11 cellular contexts compared by ENCODE assay signal in genomic region chr2:28422903-28423741, GRCh38. TPM values are rescaled to one million over a fixed set of nuclear protein-coding genes. Genes with fewer than 3 reads are reported as not detected.
DNase-seq lines count a peak whose midpoint lies in the region; ATAC-seq lines count a peak whose summit lies in the region.
"Had no signal": no experiment of that assay in that cellular context is flagged by ENCODE, and none has a peak within 500 bp of the region (broad histone marks: within the 10 kb centered on the region; RNA-seq: fewer than 3 reads in every experiment).

No MANE protein-coding gene starts in this region.

- H3K4me3 Mint-ChIP-seq in activated T-cell treated with anti-CD3 and anti-CD28 coated beads, Interleukin-2, amount 50 U/mL, for 4 hours, result peak overlapping the region; percentile 14
- peak overlapping the region; percentile 43 for H3K4me3 Mint-ChIP-seq in activated CD4-positive, alpha-beta memory T cell treated with anti-CD3 and anti-CD28 coated beads, Interleukin-2, amount 10 ng/mL, durations not matched to agents 7 days and 5 days
- peak overlapping the region; percentile 70 to 76 for H3K4me3 Mint-ChIP-seq in stimulated activated naive CD8-positive, alpha-beta T cell treated with anti-CD3 and anti-CD28 coated beads, Interleukin-15, amount 100 ng/mL, for 72 hours

- peak in 1 of 2 donors; percentile 9 for ATAC-seq in activated T-cell treated with anti-CD3 and anti-CD28 coated beads, Interleukin-2, amount 50 U/mL, for 4 hours
- ATAC-seq in left colon (peak; percentile 5), HG03159 (IDR thresholded peaks at IDR 0.05; ENCODE audit: unreplicated experiment) (no peak)
- ATAC-seq in stimulated activated naive CD8-positive, alpha-beta T cell treated with anti-CD3 and anti-CD28 coated beads, Interleukin-15, amount 100 ng/mL, for 72 hours, result peak; percentile 30

- no peaks in the 10 kb centered on the region for H3K9me3 Mint-ChIP-seq in activated T-cell treated with anti-CD3 and anti-CD28 coated beads, Interleukin-2, amount 50 U/mL, for 4 hours
- H3K9me3 Mint-ChIP-seq in activated CD4-positive, alpha-beta memory T cell treated with anti-CD3 and anti-CD28 coated beads, Interleukin-2, amount 10 ng/mL, durations not matched to agents 7 days and 5 days, result no peaks in the 10 kb centered on the region
- no peaks in the 10 kb centered on the region for H3K9me3 Mint-ChIP-seq in stimulated activated naive CD8-positive, alpha-beta T cell treated with anti-CD3 and anti-CD28 coated beads, Interleukin-15, amount 100 ng/mL, for 72 hours

- CTCF ChIA-PET in activated CD4-positive, alpha-beta memory T cell treated with anti-CD3 and anti-CD28 coated beads, Interleukin-2, amount 10 ng/mL, durations not matched to agents 7 days and 5 days (lab: Charles Lee), result no interaction called here

- POLR2A ChIA-PET in activated CD4-positive, alpha-beta memory T cell treated with anti-CD3 and anti-CD28 coated beads, Interleukin-2, amount 10 ng/mL, durations not matched to agents 7 days and 5 days (lab: Charles Lee), result interaction anchor here (0.9 to 3.6 kb wide), 5 partner anchors 9 to 461 kb away, joined by 3 to 29 read pairs (median 4); no protein-coding TSS in a partner anchor

- H3K27me3 Mint-ChIP-seq in activated T-cell treated with anti-CD3 and anti-CD28 coated beads, Interleukin-2, amount 50 U/mL, for 4 hours (ENCODE audit: low read depth), result no peaks in the 10 kb centered on the region
- H3K27me3 Mint-ChIP-seq in activated CD4-positive, alpha-beta memory T cell treated with anti-CD3 and anti-CD28 coated beads, Interleukin-2, amount 10 ng/mL, durations not matched to agents 7 days and 5 days, result no peaks in the 10 kb centered on the region
- no peaks in the 10 kb centered on the region for H3K27me3 Mint-ChIP-seq in stimulated activated naive CD8-positive, alpha-beta T cell treated with anti-CD3 and anti-CD28 coated beads, Interleukin-15, amount 100 ng/mL, for 72 hours

- H3K4me1 Mint-ChIP-seq in activated T-cell treated with anti-CD3 and anti-CD28 coated beads, Interleukin-2, amount 50 U/mL, for 4 hours (ENCODE audit: low read depth), result peaks cover 41% of the 10 kb centered on the region
- H3K4me1 Mint-ChIP-seq in activated CD4-positive, alpha-beta memory T cell treated with anti-CD3 and anti-CD28 coated beads, Interleukin-2, amount 10 ng/mL, durations not matched to agents 7 days and 5 days, result peaks cover 60% of the 10 kb centered on the region
- H3K4me1 Mint-ChIP-seq in stimulated activated naive CD8-positive, alpha-beta T cell treated with anti-CD3 and anti-CD28 coated beads, Interleukin-15, amount 100 ng/mL, for 72 hours, result peaks cover 83% of the 10 kb centered on the region

- DNase-seq in activated T-cell treated with anti-CD3 and anti-CD28 coated beads, Interleukin-2, amount 50 U/mL, for 4 hours, result no peak
- no peak for DNase-seq in activated T-cell treated with anti-CD3 and anti-CD28 coated beads, Interleukin-2, amount 50 U/mL, for 1 hour
- DNase-seq in activated CD4-positive, alpha-beta memory T cell treated with anti-CD3 and anti-CD28 coated beads, Interleukin-2, amount 10 ng/mL, durations not matched to agents 7 days and 5 days, result no peak
- DNase-seq in left colon (no peak), amygdala (lab: John Stamatoyannopoulos, UW) (no peak), SIG-M5 treated with dmso at 0.1 percent for 504 hours (lab: John Stamatoyannopoulos, UW; ENCODE audit: unreplicated experiment) (no peak)
- peak in 1 of 2 donors; percentile 35 for DNase-seq in stimulated activated naive CD8-positive, alpha-beta T cell treated with anti-CD3 and anti-CD28 coated beads, Interleukin-15, amount 100 ng/mL, for 72 hours
- DNase-seq: foreskin melanocyte, GM23248, NCI-H2171 had no signal

- no peaks in the 10 kb centered on the region for H3K36me3 Mint-ChIP-seq in activated T-cell treated with anti-CD3 and anti-CD28 coated beads, Interleukin-2, amount 50 U/mL, for 4 hours (ENCODE audit: insufficient read depth)
- H3K36me3 Mint-ChIP-seq in activated CD4-positive, alpha-beta memory T cell treated with anti-CD3 and anti-CD28 coated beads, Interleukin-2, amount 10 ng/mL, durations not matched to agents 7 days and 5 days (ENCODE audit: low read depth), result peaks cover 13% of the 10 kb centered on the region

- intact Hi-C loops in left colon (cut with DNase I, micrococcal nuclease), result no loop called here

- H3K27ac Mint-ChIP-seq in activated CD4-positive, alpha-beta memory T cell treated with anti-CD3 and anti-CD28 coated beads, Interleukin-2, amount 10 ng/mL, durations not matched to agents 7 days and 5 days, result peak overlapping the region; percentile 93
- peak overlapping the region; percentile 94 to 95 for H3K27ac Mint-ChIP-seq in stimulated activated naive CD8-positive, alpha-beta T cell treated with anti-CD3 and anti-CD28 coated beads, Interleukin-15, amount 100 ng/mL, for 72 hours

RNA-seq across cellular contexts. Expression of gene FOSL2, which starts 30.5 kb away (rescaled TPM):
- 10 to 100 TPM; 71.5 to 98.6 (median 90.4) TPM for total RNA-seq in activated T-cell treated with anti-CD3 and anti-CD28 coated beads, Interleukin-2, amount 50 U/mL, for 4 hours
- total RNA-seq in activated CD4-positive, alpha-beta memory T cell treated with anti-CD3 and anti-CD28 coated beads, Interleukin-2, amount 10 ng/mL, durations not matched to agents 7 days and 5 days, result 100 to 1,000 TPM in 1 of 2 experiments, 10 to 100 TPM in 1; 96.4 to 100 TPM
- 100 to 1,000 TPM; 142 to 197 TPM for total RNA-seq in left colon

Comparison
In these comparisons a context has a peak if more than half of its experiments do, and no peak if none do; other contexts are left out.
1. H3K4me3 Mint-ChIP-seq: peak in every context shown above with its lines; median percentile 73 in stimulated activated naive CD8-positive, alpha-beta T cell treated with anti-CD3 and anti-CD28 coated beads, Interleukin-15, amount 100 ng/mL, for 72 hours; 43 in activated CD4-positive, alpha-beta memory T cell treated with anti-CD3 and anti-CD28 coated beads, Interleukin-2, amount 10 ng/mL, durations not matched to agents 7 days and 5 days; 14 in activated T-cell treated with anti-CD3 and anti-CD28 coated beads, Interleukin-2, amount 50 U/mL, for 4 hours.